Comparison of ENCODE assay signal across 2 cellular contexts in genomic region chr4:55358668-55359067, GRCh38.
TF ChIP-seq lines count a peak whose summit lies in the region.

No MANE protein-coding gene starts in this region.

TF ChIP-seq in HepG2, 621 proteins besides CTCF, POLR2A, EP300 and RAD21 (continued from another document):
- TF ChIP-seq ZNF34 (CRISPR knock-in tag; IDR thresholded peaks at IDR 0.05; ENCODE audit: borderline replicate concordance) (no peak), MAFK (conservative IDR thresholded peaks at IDR 0.05 in 1 of 2, IDR thresholded peaks at IDR 0.05 in 1 of 2; ENCODE audit: low read length in 2 of 2) (no peak), ARHGAP35 (CRISPR knock-in tag; IDR thresholded peaks at IDR 0.05; ENCODE audit: borderline replicate concordance) (no peak)

TF ChIP-seq in HEK293T, 16 proteins besides CTCF, POLR2A, EP300 and RAD21 (continued from another document):
- TF ChIP-seq ZNF384 (IDR thresholded peaks at IDR 0.05): no peak
